1 cellular context compared by ENCODE assay signal in the genomic region with DNA sequence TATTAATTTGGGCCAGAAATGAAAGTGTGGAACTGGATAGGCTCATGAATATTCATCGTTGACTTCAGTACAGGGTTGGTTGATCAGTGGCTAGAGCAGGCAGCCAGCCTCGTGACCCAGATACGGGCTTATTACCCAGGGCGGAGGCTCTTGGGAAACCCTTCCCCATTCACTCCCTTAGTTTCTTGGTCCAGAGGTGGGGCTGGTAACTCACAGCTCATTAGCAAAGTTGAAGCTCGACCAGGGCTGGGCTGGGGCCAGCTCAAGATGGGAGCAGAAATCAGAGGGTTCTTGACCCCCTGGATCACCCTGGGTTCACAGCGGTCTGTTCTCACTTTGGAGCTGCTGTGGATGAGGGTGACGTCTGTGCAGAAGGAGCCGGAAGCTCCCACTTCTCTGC.
A peak's percentile ranks its signal among the peaks of the same experiment; 100 is the strongest.
TF ChIP-seq lines count a peak whose summit lies in the region.

No MANE protein-coding gene starts in this region.

TF ChIP-seq in GM12878, 131 proteins besides CTCF, POLR2A, EP300 and RAD21:
- TF ChIP-seq POU2F2 (IDR thresholded peaks at IDR 0.05; ENCODE audit: borderline replicate concordance, low read depth, low read length) (peak; percentile 25; the same call in 1 of the 3 replicates), FOXM1 (IDR thresholded peaks at IDR 0.05; ENCODE audit: low read depth, low read length) (no peak)
TF ChIP-seq in GM12878: peak in this region for 1.
